In the genomic region with DNA sequence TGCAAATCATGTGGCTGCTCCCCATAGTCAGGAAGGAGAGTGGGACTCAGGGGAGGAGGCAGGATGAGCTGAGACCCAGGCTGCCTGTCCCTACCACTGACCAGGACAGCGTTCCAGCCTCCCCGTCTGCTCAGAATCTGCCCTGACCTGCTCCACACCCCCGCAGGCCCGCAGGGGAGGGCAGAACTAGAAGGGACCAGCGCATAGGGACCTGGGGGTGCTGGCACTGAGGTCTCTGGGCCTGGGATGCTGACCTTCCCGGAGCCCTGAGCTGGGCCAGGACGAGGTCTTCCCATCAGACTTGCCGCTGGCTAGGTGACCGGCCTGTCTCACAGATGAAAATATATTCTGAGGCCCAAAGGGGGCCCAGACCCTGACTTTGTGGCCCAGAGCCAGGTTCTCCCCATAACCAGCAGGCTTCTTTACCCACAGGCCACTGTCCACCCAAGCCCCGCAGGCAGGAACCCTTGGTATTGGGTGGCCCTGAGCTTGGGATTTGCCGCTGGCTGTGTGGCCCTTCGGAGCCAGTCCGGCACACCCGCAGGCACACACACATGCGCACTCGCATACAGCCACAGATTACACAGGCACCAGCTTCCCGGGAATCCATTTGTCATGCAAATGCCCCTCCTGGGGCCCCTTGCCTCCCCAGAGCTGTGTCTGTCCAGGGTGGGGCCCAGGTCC, we compare ENCODE assay signal across 15 cellular contexts. TPM values are rescaled to one million over a fixed set of nuclear protein-coding genes. Genes with fewer than 3 reads are reported as not detected.
DNase-seq lines count a peak whose midpoint lies in the region; ATAC-seq, FAIRE-seq and TF ChIP-seq lines count a peak whose summit lies in the region.
"Had no signal": no experiment of that assay in that cellular context is flagged by ENCODE, and none has a peak within 500 bp of the region (broad histone marks: within the 10 kb centered on the region; RNA-seq: fewer than 3 reads in every experiment).

No MANE protein-coding gene starts in this region.

- no peaks in the 10 kb centered on the region for H3K9me3 ChIP-seq in CD8-positive, alpha-beta memory T cell (ENCODE audit: low read length)
- H3K9me3 ChIP-seq in mammary epithelial cell (replicated peaks; ENCODE audit: insufficient read depth, low read length) (no peaks in the 10 kb centered on the region), neutrophil (no peaks in the 10 kb centered on the region)
- H3K9me3 ChIP-seq: left lung had no signal

- CTCF ChIA-PET in CD8-positive, alpha-beta memory T cell (lab: Charles Lee), result interaction anchor here (0.9 to 2.1 kb wide), 3 partner anchors 7 to 47 kb away, joined by 3 to 9 read pairs (median 4); no protein-coding TSS in a partner anchor
- CTCF ChIA-PET in mammary epithelial cell (lab: Charles Lee; ENCODE audit: low non-redundant PET), result no interaction called here

- H4K20me1 ChIP-seq in mammary epithelial cell (ENCODE audit: insufficient read depth, low read length), result no peaks in the 10 kb centered on the region

- H3K79me2 ChIP-seq in mammary epithelial cell (ENCODE audit: insufficient read depth, low read length), result no peaks in the 10 kb centered on the region

- H3K4me1 Mint-ChIP-seq in CD8-positive, alpha-beta memory T cell, result peaks cover 9 to 13% (median 12%) of the 10 kb centered on the region in 3 donors
- H3K4me1 Mint-ChIP-seq in osteocyte (ENCODE audit: unreplicated experiment), result peaks cover 9% of the 10 kb centered on the region

- DNase-seq in CD8-positive, alpha-beta memory T cell, result no peak
- peak; percentile 12 for DNase-seq in NCI-H146 treated with DMSO at 0.1 percent for 48 hours (lab: John Stamatoyannopoulos, UW; ENCODE audit: unreplicated experiment)
- no peak for DNase-seq in mammary epithelial cell
- DNase-seq in osteocyte (ENCODE audit: extremely low spot score, unreplicated experiment), result no peak
- DNase-seq in D721Med (ENCODE audit: insufficient read length, low spot score), result no peak
- DNase-seq: head of caudate nucleus; left lung; PC-3; posterior cingulate gyrus; stimulated activated CD4-positive, alpha-beta T cell treated with anti-CD3 and anti-CD28 coated beads, Interleukin-2, amount 100 ng/mL, for 24 hours had no signal

- peak overlapping the region; percentile 78 for H2AFZ ChIP-seq in mammary epithelial cell (ENCODE audit: low read depth, low read length)

- H3K9me3 Mint-ChIP-seq in CD8-positive, alpha-beta memory T cell, result no peaks in the 10 kb centered on the region
- no peaks in the 10 kb centered on the region for H3K9me3 Mint-ChIP-seq in osteocyte (ENCODE audit: unreplicated experiment)
- H3K9me3 Mint-ChIP-seq: stimulated activated naive CD8-positive, alpha-beta T cell treated with anti-CD3 and anti-CD28 coated beads, Interleukin-15, Interleukin-2, amounts not matched to agents 100 ng/mL and 50 ng/mL, for 24 hours had no signal

- H3K36me3 ChIP-seq in CD8-positive, alpha-beta memory T cell (ENCODE audit: insufficient read depth, low read length), result no peaks in the 10 kb centered on the region
- H3K36me3 ChIP-seq in mammary epithelial cell (ENCODE audit: insufficient read depth, low read length) (no peaks in the 10 kb centered on the region), neutrophil (no peaks in the 10 kb centered on the region)
- H3K36me3 ChIP-seq: left lung had no signal

- no peak overlapping the region for H3K9ac ChIP-seq in mammary epithelial cell (ENCODE audit: insufficient read depth, low read length)

- intact Hi-C loops in mammary epithelial cell (cut with micrococcal nuclease), result no loop called here

- no peak overlapping the region for H3K27ac ChIP-seq in CD8-positive, alpha-beta memory T cell (ENCODE audit: low read depth, low read length)
- peak overlapping the region; percentile 27 for H3K27ac ChIP-seq in mammary epithelial cell (ENCODE audit: insufficient read depth, low read depth, low read length)
- H3K27ac ChIP-seq in neutrophil, result peak overlapping the region; percentile 38

- H3K27ac Mint-ChIP-seq in CD8-positive, alpha-beta memory T cell, result peak overlapping the region in 5 of 8 donors; percentile 26 to 93 (median 50)
- no peak overlapping the region for H3K27ac Mint-ChIP-seq in osteocyte (ENCODE audit: unreplicated experiment)
- H3K27ac Mint-ChIP-seq: stimulated activated naive CD8-positive, alpha-beta T cell treated with anti-CD3 and anti-CD28 coated beads, Interleukin-15, Interleukin-2, amounts not matched to agents 100 ng/mL and 50 ng/mL, for 24 hours had no signal

- dilution Hi-C loops in mammary epithelial cell (cut with HindIII; ENCODE audit: low sequenced_read_pairs), result no loop called here

- BruUV-seq in mammary epithelial cell (replicated peaks; lab: Mats Ljungman, UMichigan), result no TSS peak

- no peak overlapping the region for H3K4me3 Mint-ChIP-seq in CD8-positive, alpha-beta memory T cell
- H3K4me3 Mint-ChIP-seq in osteocyte (ENCODE audit: unreplicated experiment), result no peak overlapping the region
- H3K4me3 Mint-ChIP-seq: stimulated activated naive CD8-positive, alpha-beta T cell treated with anti-CD3 and anti-CD28 coated beads, Interleukin-15, Interleukin-2, amounts not matched to agents 100 ng/mL and 50 ng/mL, for 24 hours had no signal

- H3K4me2 ChIP-seq in mammary epithelial cell (ENCODE audit: insufficient read depth, low read depth, low read length), result peak overlapping the region; percentile 84

- in situ Hi-C loops in mammary epithelial cell (cut with MboI; ENCODE audit: low sequenced_read_pairs in 2 of 2), result loop anchor here in 1 of 2 donors (25.0 kb wide), 1 partner anchor 266 kb away; the partner anchor contains the start of gene SELENOO

- no peaks in the 10 kb centered on the region for H3K36me3 Mint-ChIP-seq in CD8-positive, alpha-beta memory T cell
- H3K36me3 Mint-ChIP-seq in osteocyte (ENCODE audit: unreplicated experiment), result no peaks in the 10 kb centered on the region

- FAIRE-seq in D721Med (lab: Jason Lieb, UNC), result no peak
- FAIRE-seq: endometrium had no signal

- ATAC-seq in GM18505 (IDR thresholded peaks at IDR 0.05; ENCODE audit: unreplicated experiment), result no peak
- ATAC-seq in GM18858 (IDR thresholded peaks at IDR 0.05; ENCODE audit: unreplicated experiment), result no peak
- ATAC-seq: left lung, PC-3 had no signal

- H3K4me3 ChIP-seq in CD8-positive, alpha-beta memory T cell (ENCODE audit: low read length), result no peak overlapping the region
- H3K4me3 ChIP-seq in mammary epithelial cell (replicated peaks in 1 of 3; ENCODE audit: insufficient read depth in 1 of 3, low read depth in 2 of 3, low read length in 3 of 3) (no peak overlapping the region), neutrophil (ENCODE audit: low read depth in 1 of 2, low read length in 1 of 2) (no peak overlapping the region)

- no peak for TF ChIP-seq CTCF in mammary epithelial cell (conservative IDR thresholded peaks at IDR 0.05 in 1 of 2, IDR thresholded peaks at IDR 0.05 in 1 of 2; ENCODE audit: extremely low read depth in 1 of 2, insufficient read depth in 1 of 2, low read depth in 1 of 2, low read length in 2 of 2)
- no peak for TF ChIP-seq CTCF in neutrophil (IDR thresholded peaks at IDR 0.05)
- TF ChIP-seq CTCF in osteocyte (IDR thresholded peaks at IDR 0.05), result no peak
- TF ChIP-seq CTCF in D721Med (IDR thresholded peaks at IDR 0.05; ENCODE audit: insufficient read depth, missing control alignments), result no peak

- 8% methylated on average over 17 of the region's 17 CpGs for WGBS in mammary epithelial cell (ENCODE audit: low coverage, missing lambda C conversion rate)

- POLR2A ChIA-PET in CD8-positive, alpha-beta memory T cell (lab: Charles Lee), result interaction anchor here (1.5 to 1.6 kb wide), 2 partner anchors 13 to 16 kb away, joined by 5 read pairs; no protein-coding TSS in a partner anchor

- TF ChIP-seq POLR2A in GM18505 (IDR thresholded peaks at IDR 0.05; ENCODE audit: borderline replicate concordance, extremely low read depth, insufficient read depth, insufficient read length), result no peak

- no peaks in the 10 kb centered on the region for H3K27me3 Mint-ChIP-seq in CD8-positive, alpha-beta memory T cell
- H3K27me3 Mint-ChIP-seq in osteocyte (ENCODE audit: unreplicated experiment), result no peaks in the 10 kb centered on the region
- H3K27me3 Mint-ChIP-seq: stimulated activated naive CD8-positive, alpha-beta T cell treated with anti-CD3 and anti-CD28 coated beads, Interleukin-15, Interleukin-2, amounts not matched to agents 100 ng/mL and 50 ng/mL, for 24 hours had no signal

- H3K27me3 ChIP-seq in CD8-positive, alpha-beta memory T cell (ENCODE audit: insufficient read depth, low read length, poor library complexity, severe bottlenecking), result no peaks in the 10 kb centered on the region
- H3K27me3 ChIP-seq in mammary epithelial cell (ENCODE audit: insufficient read depth, low read length) (no peaks in the 10 kb centered on the region), neutrophil (no peaks in the 10 kb centered on the region)
- H3K27me3 ChIP-seq: left lung had no signal

- H3K4me1 ChIP-seq in CD8-positive, alpha-beta memory T cell (ENCODE audit: insufficient read depth, low read length), result peaks cover 16% of the 10 kb centered on the region
- H3K4me1 ChIP-seq in mammary epithelial cell (ENCODE audit: insufficient read depth, low read length), result peaks cover 62% of the 10 kb centered on the region
- H3K4me1 ChIP-seq in neutrophil (ENCODE audit: control insufficient read depth in 1 of 2, insufficient read depth in 1 of 2, low read depth in 1 of 2, low read length in 1 of 2), result peaks cover 19 to 23% of the 10 kb centered on the region in 2 experiments

RNA-seq across cellular contexts. Expression of gene PIM3, which starts 13.8 kb away (rescaled TPM):
- 100 to 1,000 TPM; 202 to 227 TPM for total RNA-seq in CD8-positive, alpha-beta memory T cell
- 39.3 TPM for polyA plus RNA-seq in CD8-positive, alpha-beta memory T cell
- 10 to 100 TPM; 26.6 to 68.7 TPM for total RNA-seq in mammary epithelial cell
- 11.1 TPM for polyA plus RNA-seq in mammary epithelial cell
- 6.3 TPM for polyA minus RNA-seq in mammary epithelial cell
- total RNA-seq in osteocyte, result 18.6 TPM in 2 replicates

RNA-seq across cellular contexts. Expression of gene CRELD2, which starts 28.3 kb away (rescaled TPM):
- total RNA-seq in CD8-positive, alpha-beta memory T cell, result 10 to 100 TPM; 49.4 to 50.7 TPM
- polyA plus RNA-seq in CD8-positive, alpha-beta memory T cell, result 53.2 TPM
- 10 to 100 TPM; 26.5 to 51.5 TPM for total RNA-seq in mammary epithelial cell
- 63.8 TPM for polyA plus RNA-seq in mammary epithelial cell
- 22.6 TPM for polyA minus RNA-seq in mammary epithelial cell
- total RNA-seq in osteocyte, result 54.9 and 55.5 TPM in 2 replicates

RNA-seq across cellular contexts. Expression of gene ALG12, which starts 28.5 kb away (rescaled TPM):
- total RNA-seq in CD8-positive, alpha-beta memory T cell, result 10 to 100 TPM; 21.0 TPM
- polyA plus RNA-seq in CD8-positive, alpha-beta memory T cell, result 21.8 TPM
- 10 to 100 TPM; 19.0 to 19.9 TPM for total RNA-seq in mammary epithelial cell
- polyA plus RNA-seq in mammary epithelial cell, result 12.6 TPM
- polyA minus RNA-seq in mammary epithelial cell, result 3.8 TPM
- total RNA-seq in osteocyte, result 27.1 and 27.9 TPM in 2 replicates
